Comparison of ENCODE assay signal across 23 cellular contexts in genomic region chr7:156559001-156559400, GRCh38.
"Had no signal": no experiment of that assay in that cellular context is flagged by ENCODE, and none has a peak within 500 bp of the region (broad histone marks: within the 10 kb centered on the region; RNA-seq: fewer than 3 reads in every experiment).

No MANE protein-coding gene starts in this region.

- FAIRE-seq: colon, small intestine had no signal

- H3K27ac ChIP-seq: epithelial cell of prostate, esophagus muscularis mucosa, gastrocnemius medialis, left ventricle myocardium inferior, lower lobe of right lung, neural progenitor cell, psoas muscle, stomach, thoracic aorta, transverse colon had no signal

- H3K4me3 Mint-ChIP-seq: dendritic cell treated with granulocyte-macrophage colony-stimulating factor and Interleukin-4, amounts not matched to agents 40 ng/mL and 50 ng/mL, for 4 days; effector memory CD8-positive, alpha-beta T cell; memory B cell; natural killer cell treated with Interleukin-12 subunit alpha and Interleukin-12 subunit beta and Interleukin-15 and Interleukin-18, amount 100 ng/mL, for 72 hours; neural progenitor cell had no signal

- H2AFZ ChIP-seq: neural progenitor cell had no signal

- H3K4me1 ChIP-seq: esophagus muscularis mucosa, gastrocnemius medialis, left ventricle myocardium inferior, lower lobe of right lung, neural progenitor cell, psoas muscle, stomach, transverse colon had no signal

- H3K4me1 Mint-ChIP-seq: memory B cell, neural progenitor cell had no signal

- H3K9me3 Mint-ChIP-seq: dendritic cell treated with granulocyte-macrophage colony-stimulating factor and Interleukin-4, amounts not matched to agents 40 ng/mL and 50 ng/mL, for 4 days; natural killer cell treated with Interleukin-12 subunit alpha and Interleukin-12 subunit beta and Interleukin-15 and Interleukin-18, amount 100 ng/mL, for 72 hours had no signal

- H3K4me2 ChIP-seq: neural progenitor cell had no signal

- H3K9ac ChIP-seq: neural progenitor cell had no signal

- DNase-seq: effector memory CD8-positive, alpha-beta T cell; gastrocnemius medialis; glutamatergic neuron; islet precursor cell; left cardiac atrium; left ventricle myocardium inferior; lower lobe of right lung; midbrain; psoas muscle; small intestine; stimulated activated CD4-positive, alpha-beta T cell treated with anti-CD3 and anti-CD28 coated beads, Interleukin-12 subunit alpha, Interleukin-12 subunit beta, amount 100 ng/mL, for 4 hours; stimulated activated naive CD4-positive, alpha-beta T cell; stomach; substantia nigra; transverse colon had no signal

- H3K27ac Mint-ChIP-seq: dendritic cell treated with granulocyte-macrophage colony-stimulating factor and Interleukin-4, amounts not matched to agents 40 ng/mL and 50 ng/mL, for 4 days; effector memory CD8-positive, alpha-beta T cell; memory B cell; natural killer cell treated with Interleukin-12 subunit alpha and Interleukin-12 subunit beta and Interleukin-15 and Interleukin-18, amount 100 ng/mL, for 72 hours; neural progenitor cell had no signal

- H3K9me3 ChIP-seq: esophagus muscularis mucosa, gastrocnemius medialis, lower lobe of right lung, psoas muscle, thoracic aorta, transverse colon had no signal

- H3K36me3 Mint-ChIP-seq: memory B cell; natural killer cell treated with Interleukin-12 subunit alpha and Interleukin-12 subunit beta and Interleukin-15 and Interleukin-18, amount 100 ng/mL, for 72 hours; neural progenitor cell had no signal

- H3K4me3 ChIP-seq: esophagus muscularis mucosa, gastrocnemius medialis, left ventricle myocardium inferior, lower lobe of right lung, neural progenitor cell, psoas muscle, stomach, thoracic aorta, transverse colon had no signal

- H3K27me3 ChIP-seq: esophagus muscularis mucosa, gastrocnemius medialis, neural progenitor cell, stomach, transverse colon had no signal

- ATAC-seq: effector memory CD8-positive, alpha-beta T cell; gastrocnemius medialis; lower lobe of right lung; psoas muscle had no signal

- H3K36me3 ChIP-seq: esophagus muscularis mucosa, gastrocnemius medialis, left ventricle myocardium inferior, lower lobe of right lung, neural progenitor cell, stomach, thoracic aorta, transverse colon had no signal
